In genomic region chr7:45663167-45663921, GRCh38 we compare ENCODE assay signal across 1 cellular context.
TF ChIP-seq lines count a peak whose summit lies in the region.

No MANE protein-coding gene starts in this region.

TF ChIP-seq in HepG2, 621 proteins besides CTCF, POLR2A, EP300 and RAD21 (continued from another document and continues in another):
- no peak for TF ChIP-seq ZNF674 (CRISPR knock-in tag; IDR thresholded peaks at IDR 0.05; ENCODE audit: low read depth)
- no peak for TF ChIP-seq PRMT3 (CRISPR knock-in tag; IDR thresholded peaks at IDR 0.05; ENCODE audit: borderline replicate concordance, low read depth)
- TF ChIP-seq MIXL1 (CRISPR knock-in tag; IDR thresholded peaks at IDR 0.05) = no peak
- no peak for TF ChIP-seq FOXK1 (CRISPR knock-in tag; IDR thresholded peaks at IDR 0.05; ENCODE audit: borderline replicate concordance, low read depth)
- TF ChIP-seq, protein P1, sequence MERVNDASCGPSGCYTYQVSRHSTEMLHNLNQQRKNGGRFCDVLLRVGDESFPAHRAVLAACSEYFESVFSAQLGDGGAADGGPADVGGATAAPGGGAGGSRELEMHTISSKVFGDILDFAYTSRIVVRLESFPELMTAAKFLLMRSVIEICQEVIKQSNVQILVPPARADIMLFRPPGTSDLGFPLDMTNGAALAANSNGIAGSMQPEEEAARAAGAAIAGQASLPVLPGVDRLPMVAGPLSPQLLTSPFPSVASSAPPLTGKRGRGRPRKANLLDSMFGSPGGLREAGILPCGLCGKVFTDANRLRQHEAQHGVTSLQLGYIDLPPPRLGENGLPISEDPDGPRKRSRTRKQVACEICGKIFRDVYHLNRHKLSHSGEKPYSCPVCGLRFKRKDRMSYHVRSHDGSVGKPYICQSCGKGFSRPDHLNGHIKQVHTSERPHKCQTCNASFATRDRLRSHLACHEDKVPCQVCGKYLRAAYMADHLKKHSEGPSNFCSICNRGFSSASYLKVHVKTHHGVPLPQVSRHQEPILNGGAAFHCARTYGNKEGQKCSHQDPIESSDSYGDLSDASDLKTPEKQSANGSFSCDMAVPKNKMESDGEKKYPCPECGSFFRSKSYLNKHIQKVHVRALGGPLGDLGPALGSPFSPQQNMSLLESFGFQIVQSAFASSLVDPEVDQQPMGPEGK (CRISPR knock-in tag; IDR thresholded peaks at IDR 0.05) = no peak
- no peak for TF ChIP-seq ZBTB25 (CRISPR knock-in tag; IDR thresholded peaks at IDR 0.05)
- TF ChIP-seq ZBTB42 (CRISPR knock-in tag; IDR thresholded peaks at IDR 0.05) = no peak
- no peak for TF ChIP-seq SNRNP70 (IDR thresholded peaks at IDR 0.05; ENCODE audit: low read depth, low read length)
- TF ChIP-seq ZNF552 (CRISPR knock-in tag; IDR thresholded peaks at IDR 0.05; ENCODE audit: borderline replicate concordance) = no peak
- no peak for TF ChIP-seq ZNF619 (CRISPR knock-in tag; IDR thresholded peaks at IDR 0.05)
- TF ChIP-seq, protein P2, sequence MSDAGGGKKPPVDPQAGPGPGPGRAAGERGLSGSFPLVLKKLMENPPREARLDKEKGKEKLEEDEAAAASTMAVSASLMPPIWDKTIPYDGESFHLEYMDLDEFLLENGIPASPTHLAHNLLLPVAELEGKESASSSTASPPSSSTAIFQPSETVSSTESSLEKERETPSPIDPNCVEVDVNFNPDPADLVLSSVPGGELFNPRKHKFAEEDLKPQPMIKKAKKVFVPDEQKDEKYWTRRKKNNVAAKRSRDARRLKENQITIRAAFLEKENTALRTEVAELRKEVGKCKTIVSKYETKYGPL (CRISPR knock-in tag; IDR thresholded peaks at IDR 0.05) = no peak
- TF ChIP-seq ZNF468 (CRISPR knock-in tag; IDR thresholded peaks at IDR 0.05) = no peak
- TF ChIP-seq, protein P3, sequence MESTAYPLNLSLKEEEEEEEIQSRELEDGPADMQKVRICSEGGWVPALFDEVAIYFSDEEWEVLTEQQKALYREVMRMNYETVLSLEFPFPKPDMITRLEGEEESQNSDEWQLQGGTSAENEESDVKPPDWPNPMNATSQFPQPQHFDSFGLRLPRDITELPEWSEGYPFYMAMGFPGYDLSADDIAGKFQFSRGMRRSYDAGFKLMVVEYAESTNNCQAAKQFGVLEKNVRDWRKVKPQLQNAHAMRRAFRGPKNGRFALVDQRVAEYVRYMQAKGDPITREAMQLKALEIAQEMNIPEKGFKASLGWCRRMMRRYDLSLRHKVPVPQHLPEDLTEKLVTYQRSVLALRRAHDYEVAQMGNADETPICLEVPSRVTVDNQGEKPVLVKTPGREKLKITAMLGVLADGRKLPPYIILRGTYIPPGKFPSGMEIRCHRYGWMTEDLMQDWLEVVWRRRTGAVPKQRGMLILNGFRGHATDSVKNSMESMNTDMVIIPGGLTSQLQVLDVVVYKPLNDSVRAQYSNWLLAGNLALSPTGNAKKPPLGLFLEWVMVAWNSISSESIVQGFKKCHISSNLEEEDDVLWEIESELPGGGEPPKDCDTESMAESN (CRISPR knock-in tag; conservative IDR thresholded peaks at IDR 0.05) = no peak
- no peak for TF ChIP-seq HOXA5 (CRISPR knock-in tag; IDR thresholded peaks at IDR 0.05)
- TF ChIP-seq SIN3A (IDR thresholded peaks at IDR 0.05; ENCODE audit: borderline replicate concordance, low read depth, low read length) = no peak
- TF ChIP-seq FOXJ3 (CRISPR knock-in tag; IDR thresholded peaks at IDR 0.05; ENCODE audit: borderline replicate concordance) = no peak
- no peak for TF ChIP-seq MLLT10 (CRISPR knock-in tag; IDR thresholded peaks at IDR 0.05)
- no peak for TF ChIP-seq CBX1 (IDR thresholded peaks at IDR 0.05; ENCODE audit: low read depth)
- TF ChIP-seq, protein P4, sequence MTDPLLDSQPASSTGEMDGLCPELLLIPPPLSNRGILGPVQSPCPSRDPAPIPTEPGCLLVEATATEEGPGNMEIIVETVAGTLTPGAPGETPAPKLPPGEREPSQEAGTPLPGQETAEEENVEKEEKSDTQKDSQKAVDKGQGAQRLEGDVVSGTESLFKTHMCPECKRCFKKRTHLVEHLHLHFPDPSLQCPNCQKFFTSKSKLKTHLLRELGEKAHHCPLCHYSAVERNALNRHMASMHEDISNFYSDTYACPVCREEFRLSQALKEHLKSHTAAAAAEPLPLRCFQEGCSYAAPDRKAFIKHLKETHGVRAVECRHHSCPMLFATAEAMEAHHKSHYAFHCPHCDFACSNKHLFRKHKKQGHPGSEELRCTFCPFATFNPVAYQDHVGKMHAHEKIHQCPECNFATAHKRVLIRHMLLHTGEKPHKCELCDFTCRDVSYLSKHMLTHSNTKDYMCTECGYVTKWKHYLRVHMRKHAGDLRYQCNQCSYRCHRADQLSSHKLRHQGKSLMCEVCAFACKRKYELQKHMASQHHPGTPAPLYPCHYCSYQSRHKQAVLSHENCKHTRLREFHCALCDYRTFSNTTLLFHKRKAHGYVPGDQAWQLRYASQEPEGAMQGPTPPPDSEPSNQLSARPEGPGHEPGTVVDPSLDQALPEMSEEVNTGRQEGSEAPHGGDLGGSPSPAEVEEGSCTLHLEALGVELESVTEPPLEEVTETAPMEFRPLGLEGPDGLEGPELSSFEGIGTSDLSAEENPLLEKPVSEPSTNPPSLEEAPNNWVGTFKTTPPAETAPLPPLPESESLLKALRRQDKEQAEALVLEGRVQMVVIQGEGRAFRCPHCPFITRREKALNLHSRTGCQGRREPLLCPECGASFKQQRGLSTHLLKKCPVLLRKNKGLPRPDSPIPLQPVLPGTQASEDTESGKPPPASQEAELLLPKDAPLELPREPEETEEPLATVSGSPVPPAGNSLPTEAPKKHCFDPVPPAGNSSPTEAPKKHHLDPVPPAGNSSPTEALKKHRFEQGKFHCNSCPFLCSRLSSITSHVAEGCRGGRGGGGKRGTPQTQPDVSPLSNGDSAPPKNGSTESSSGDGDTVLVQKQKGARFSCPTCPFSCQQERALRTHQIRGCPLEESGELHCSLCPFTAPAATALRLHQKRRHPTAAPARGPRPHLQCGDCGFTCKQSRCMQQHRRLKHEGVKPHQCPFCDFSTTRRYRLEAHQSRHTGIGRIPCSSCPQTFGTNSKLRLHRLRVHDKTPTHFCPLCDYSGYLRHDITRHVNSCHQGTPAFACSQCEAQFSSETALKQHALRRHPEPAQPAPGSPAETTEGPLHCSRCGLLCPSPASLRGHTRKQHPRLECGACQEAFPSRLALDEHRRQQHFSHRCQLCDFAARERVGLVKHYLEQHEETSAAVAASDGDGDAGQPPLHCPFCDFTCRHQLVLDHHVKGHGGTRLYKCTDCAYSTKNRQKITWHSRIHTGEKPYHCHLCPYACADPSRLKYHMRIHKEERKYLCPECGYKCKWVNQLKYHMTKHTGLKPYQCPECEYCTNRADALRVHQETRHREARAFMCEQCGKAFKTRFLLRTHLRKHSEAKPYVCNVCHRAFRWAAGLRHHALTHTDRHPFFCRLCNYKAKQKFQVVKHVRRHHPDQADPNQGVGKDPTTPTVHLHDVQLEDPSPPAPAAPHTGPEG (CRISPR knock-in tag; IDR thresholded peaks at IDR 0.05) = 0 out of 2 replicates have a peak, but pooled peaks have one; percentile 60
- TF ChIP-seq ZNF121 (CRISPR knock-in tag; IDR thresholded peaks at IDR 0.05) = no peak
- TF ChIP-seq, protein P5, sequence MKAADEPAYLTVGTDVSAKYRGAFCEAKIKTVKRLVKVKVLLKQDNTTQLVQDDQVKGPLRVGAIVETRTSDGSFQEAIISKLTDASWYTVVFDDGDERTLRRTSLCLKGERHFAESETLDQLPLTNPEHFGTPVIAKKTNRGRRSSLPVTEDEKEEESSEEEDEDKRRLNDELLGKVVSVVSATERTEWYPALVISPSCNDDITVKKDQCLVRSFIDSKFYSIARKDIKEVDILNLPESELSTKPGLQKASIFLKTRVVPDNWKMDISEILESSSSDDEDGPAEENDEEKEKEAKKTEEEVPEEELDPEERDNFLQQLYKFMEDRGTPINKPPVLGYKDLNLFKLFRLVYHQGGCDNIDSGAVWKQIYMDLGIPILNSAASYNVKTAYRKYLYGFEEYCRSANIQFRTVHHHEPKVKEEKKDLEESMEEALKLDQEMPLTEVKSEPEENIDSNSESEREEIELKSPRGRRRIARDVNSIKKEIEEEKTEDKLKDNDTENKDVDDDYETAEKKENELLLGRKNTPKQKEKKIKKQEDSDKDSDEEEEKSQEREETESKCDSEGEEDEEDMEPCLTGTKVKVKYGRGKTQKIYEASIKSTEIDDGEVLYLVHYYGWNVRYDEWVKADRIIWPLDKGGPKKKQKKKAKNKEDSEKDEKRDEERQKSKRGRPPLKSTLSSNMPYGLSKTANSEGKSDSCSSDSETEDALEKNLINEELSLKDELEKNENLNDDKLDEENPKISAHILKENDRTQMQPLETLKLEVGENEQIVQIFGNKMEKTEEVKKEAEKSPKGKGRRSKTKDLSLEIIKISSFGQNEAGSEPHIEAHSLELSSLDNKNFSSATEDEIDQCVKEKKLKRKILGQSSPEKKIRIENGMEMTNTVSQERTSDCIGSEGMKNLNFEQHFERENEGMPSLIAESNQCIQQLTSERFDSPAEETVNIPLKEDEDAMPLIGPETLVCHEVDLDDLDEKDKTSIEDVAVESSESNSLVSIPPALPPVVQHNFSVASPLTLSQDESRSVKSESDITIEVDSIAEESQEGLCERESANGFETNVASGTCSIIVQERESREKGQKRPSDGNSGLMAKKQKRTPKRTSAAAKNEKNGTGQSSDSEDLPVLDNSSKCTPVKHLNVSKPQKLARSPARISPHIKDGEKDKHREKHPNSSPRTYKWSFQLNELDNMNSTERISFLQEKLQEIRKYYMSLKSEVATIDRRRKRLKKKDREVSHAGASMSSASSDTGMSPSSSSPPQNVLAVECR (CRISPR knock-in tag; IDR thresholded peaks at IDR 0.05; ENCODE audit: borderline replicate concordance) = no peak
- TF ChIP-seq CREB1 (IDR thresholded peaks at IDR 0.05) = no peak
- no peak for TF ChIP-seq CREB1 (CRISPR knock-in tag; IDR thresholded peaks at IDR 0.05)
- TF ChIP-seq ZBTB34 (CRISPR knock-in tag; IDR thresholded peaks at IDR 0.05) = no peak
- no peak for TF ChIP-seq ZNF790 (CRISPR knock-in tag; IDR thresholded peaks at IDR 0.05; ENCODE audit: borderline replicate concordance)
- no peak for TF ChIP-seq HNF4G (IDR thresholded peaks at IDR 0.05; ENCODE audit: borderline replicate concordance, low read depth, low read length)
- no peak for TF ChIP-seq HNF4G (CRISPR knock-in tag; IDR thresholded peaks at IDR 0.05; ENCODE audit: borderline replicate concordance, low read depth)
- TF ChIP-seq ZNF335 (CRISPR knock-in tag; IDR thresholded peaks at IDR 0.05) = no peak
- TF ChIP-seq PREB (CRISPR knock-in tag; IDR thresholded peaks at IDR 0.05) = no peak
- peak; percentile 51; the same call in 1 of the 2 replicates for TF ChIP-seq ZNF839 (CRISPR knock-in tag; IDR thresholded peaks at IDR 0.05; ENCODE audit: borderline replicate concordance)
- no peak for TF ChIP-seq FOSL1 (CRISPR knock-in tag; IDR thresholded peaks at IDR 0.05; ENCODE audit: borderline replicate concordance)
- no peak for TF ChIP-seq TEAD2 (CRISPR knock-in tag; IDR thresholded peaks at IDR 0.05)
- TF ChIP-seq SP4 (CRISPR knock-in tag; IDR thresholded peaks at IDR 0.05) = no peak
- no peak for TF ChIP-seq ZNF513 (CRISPR knock-in tag; conservative IDR thresholded peaks at IDR 0.05)
- TF ChIP-seq, protein P6, sequence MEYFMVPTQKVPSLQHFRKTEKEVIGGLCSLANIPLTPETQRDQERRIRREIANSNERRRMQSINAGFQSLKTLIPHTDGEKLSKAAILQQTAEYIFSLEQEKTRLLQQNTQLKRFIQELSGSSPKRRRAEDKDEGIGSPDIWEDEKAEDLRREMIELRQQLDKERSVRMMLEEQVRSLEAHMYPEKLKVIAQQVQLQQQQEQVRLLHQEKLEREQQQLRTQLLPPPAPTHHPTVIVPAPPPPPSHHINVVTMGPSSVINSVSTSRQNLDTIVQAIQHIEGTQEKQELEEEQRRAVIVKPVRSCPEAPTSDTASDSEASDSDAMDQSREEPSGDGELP (IDR thresholded peaks at IDR 0.05; ENCODE audit: borderline replicate concordance, low read depth) = no peak
- TF ChIP-seq REPIN1 (CRISPR knock-in tag; IDR thresholded peaks at IDR 0.05; ENCODE audit: borderline replicate concordance, low read depth) = peak; percentile 36; the same call in 1 of the 2 replicates
- no peak for TF ChIP-seq POLR2AphosphoS2 (IDR thresholded peaks at IDR 0.05; ENCODE audit: low read depth, low read length)
